Comparison of ENCODE assay signal across 21 cellular contexts in the genomic region with DNA sequence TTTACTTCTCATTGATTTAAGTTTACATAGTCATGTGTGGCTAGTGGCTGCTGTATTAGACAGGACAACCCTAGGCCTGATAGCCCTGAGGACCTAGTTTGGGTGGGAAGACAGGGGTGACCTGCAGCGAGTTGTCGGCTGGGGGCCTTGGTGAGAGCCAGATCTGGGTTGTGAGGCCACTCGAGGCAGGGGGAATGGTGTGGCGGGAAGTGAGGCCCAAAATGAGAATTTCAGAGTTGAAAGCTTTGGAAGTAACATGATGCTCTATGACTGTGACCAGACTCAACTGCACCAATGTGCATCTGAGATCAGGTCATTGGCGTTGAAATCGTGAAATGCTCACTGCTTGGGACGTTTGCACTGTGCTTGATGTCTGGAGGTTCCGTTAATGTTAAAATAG.
A peak's percentile ranks its signal among the peaks of the same experiment; 100 is the strongest.
DNase-seq lines count a peak whose midpoint lies in the region; ATAC-seq and TF ChIP-seq lines count a peak whose summit lies in the region.
"Had no signal": no experiment of that assay in that cellular context is flagged by ENCODE, and none has a peak within 500 bp of the region (broad histone marks: within the 10 kb centered on the region; RNA-seq: fewer than 3 reads in every experiment).

No MANE protein-coding gene starts in this region.

- H3K4me3 Mint-ChIP-seq in Caco-2 (ENCODE audit: unreplicated experiment) (peak overlapping the region; percentile 33), HFFc6 (no peak overlapping the region)
- H3K4me3 Mint-ChIP-seq: CD14-positive monocyte; CD4-positive, alpha-beta T cell; CD8-positive, alpha-beta memory T cell had no signal

- H3K4me1 Mint-ChIP-seq in Caco-2 (ENCODE audit: low read depth, unreplicated experiment) (peaks cover 9% of the 10 kb centered on the region), HFFc6 (ENCODE audit: low read depth) (peaks cover 44% of the 10 kb centered on the region)

- H4K20me1 ChIP-seq in osteoblast (ENCODE audit: insufficient read depth, low read length): no peaks in the 10 kb centered on the region

- H3K36me3 Mint-ChIP-seq in Caco-2 (ENCODE audit: insufficient read depth, unreplicated experiment) (peaks cover 40% of the 10 kb centered on the region), HFFc6 (ENCODE audit: low read depth) (peaks cover 11% of the 10 kb centered on the region)

- H3K27me3 ChIP-seq in cardiac muscle cell (no peaks in the 10 kb centered on the region), Caco-2 (replicated peaks; ENCODE audit: control insufficient read depth, insufficient read depth, low read length) (no peaks in the 10 kb centered on the region), osteoblast (ENCODE audit: insufficient read depth, low read length) (no peaks in the 10 kb centered on the region)
- H3K27me3 ChIP-seq: BE2C; BLaER1 treated with 17β-estradiol and CSF1 and Interleukin-3, amounts not matched to agents 10 nM and 100 nM had no signal

- peaks cover 40% of the 10 kb centered on the region for H3K4me1 ChIP-seq in cardiac muscle cell (ENCODE audit: low read depth)
- 0 out of 2 replicates have a peak, but pooled peaks cover 4% of the 10 kb centered on the region for H3K4me1 ChIP-seq in Caco-2
- H3K4me1 ChIP-seq in osteoblast (ENCODE audit: insufficient read depth, low read length): peaks cover 17% of the 10 kb centered on the region
- H3K4me1 ChIP-seq: A549, BE2C had no signal

- no peak overlapping the region for H2AFZ ChIP-seq in osteoblast (ENCODE audit: low read length)

- H3K36me3 ChIP-seq in cardiac muscle cell (no peaks in the 10 kb centered on the region), Caco-2 (ENCODE audit: control insufficient read depth, insufficient read depth, low read length) (no peaks in the 10 kb centered on the region), osteoblast (ENCODE audit: insufficient read depth, low read length) (no peaks in the 10 kb centered on the region)
- H3K36me3 ChIP-seq: BE2C had no signal

- no peak overlapping the region for H3K4me2 ChIP-seq in osteoblast (ENCODE audit: insufficient read depth, low read length)
- H3K4me2 ChIP-seq: A549 had no signal

- H3K9me3 Mint-ChIP-seq in Caco-2 (ENCODE audit: unreplicated experiment) (no peaks in the 10 kb centered on the region), HFFc6 (no peaks in the 10 kb centered on the region)
- H3K9me3 Mint-ChIP-seq: CD4-positive, alpha-beta T cell; CD8-positive, alpha-beta memory T cell had no signal

- TF ChIP-seq CTCF in cardiac muscle cell (IDR thresholded peaks at IDR 0.05; ENCODE audit: low read depth, low read length): no peak
- TF ChIP-seq CTCF in Caco-2 (IDR thresholded peaks at IDR 0.05; ENCODE audit: insufficient read depth in 1 of 2, low read depth in 1 of 2, low read length in 1 of 2, severe bottlenecking in 1 of 2, unreplicated experiment in 1 of 2): no peak
- no peak for TF ChIP-seq CTCF in HFFc6 (IDR thresholded peaks at IDR 0.05)
- TF ChIP-seq CTCF in coronary artery (IDR thresholded peaks at IDR 0.05): no peak
- no peak for TF ChIP-seq CTCF in osteoblast (IDR thresholded peaks at IDR 0.05; ENCODE audit: extremely low read depth, low read depth, low read length)

- ATAC-seq in left cardiac atrium: no peak
- ATAC-seq: A549 had no signal

- no peak overlapping the region for H3K4me3 ChIP-seq in cardiac muscle cell
- no peak overlapping the region for H3K4me3 ChIP-seq in Caco-2 (ENCODE audit: low read depth, low read length)
- H3K4me3 ChIP-seq in coronary artery: no peak overlapping the region
- no peak overlapping the region for H3K4me3 ChIP-seq in osteoblast (ENCODE audit: insufficient read depth, low read length)
- H3K4me3 ChIP-seq: A549; BLaER1 treated with 17β-estradiol and CSF1 and Interleukin-3, amounts not matched to agents 10 nM and 100 nM; HAP-1 had no signal

- DNase-seq in cardiac muscle cell (ENCODE audit: low read depth in 1 of 2, low spot score in 1 of 2): no peak
- DNase-seq in left cardiac atrium: no peak
- DNase-seq in Caco-2: no peak
- DNase-seq in HFFc6: no peak
- peak; percentile 60 for DNase-seq in coronary artery (ENCODE audit: low spot score)
- no peak for DNase-seq in NCI-H1048 (lab: John Stamatoyannopoulos, UW)
- no peak for DNase-seq in activated gamma-delta T cell treated with Interleukin-2 at 50 U/mL for 16 hours
- no peak for DNase-seq in osteoblast (ENCODE audit: insufficient read length, low spot score, missing footprints)
- DNase-seq: 8988T; ACHN; AML-193; BE2C; Calu3; CD4-positive, alpha-beta T cell; CD8-positive, alpha-beta memory T cell; DMS53; GOT3 had no signal

- POLR2A ChIA-PET in Caco-2 (lab: Charles Lee): no interaction called here

- H3K9me3 ChIP-seq in cardiac muscle cell (ENCODE audit: low read depth) (no peaks in the 10 kb centered on the region), Caco-2 (no peaks in the 10 kb centered on the region), osteoblast (ENCODE audit: low read depth, low read length) (no peaks in the 10 kb centered on the region)
- H3K9me3 ChIP-seq: A549, BE2C, HAP-1 had no signal

- BruUV-seq in Caco-2 (replicated peaks; lab: Mats Ljungman, UMichigan): no TSS peak

- CTCF ChIA-PET in Caco-2 (lab: Charles Lee): no interaction called here

- peak overlapping the region; percentile 24 for H3K27ac ChIP-seq in cardiac muscle cell
- H3K27ac ChIP-seq in coronary artery: no peak overlapping the region
- H3K27ac ChIP-seq in osteoblast (ENCODE audit: low read depth, low read length): no peak overlapping the region
- H3K27ac ChIP-seq: A549; BLaER1 treated with 17β-estradiol and CSF1 and Interleukin-3, amounts not matched to agents 10 nM and 100 nM had no signal

- H3K79me2 ChIP-seq in osteoblast (ENCODE audit: insufficient read depth, low read length): peaks cover 6% of the 10 kb centered on the region

- H3K27ac Mint-ChIP-seq in Caco-2 (ENCODE audit: unreplicated experiment): peak overlapping the region; percentile 48
- peak overlapping the region; percentile 33; the same call in 1 of the 2 replicates for H3K27ac Mint-ChIP-seq in HFFc6

- H3K27me3 Mint-ChIP-seq in Caco-2 (ENCODE audit: insufficient read depth, unreplicated experiment): no peaks in the 10 kb centered on the region
- no peaks in the 10 kb centered on the region for H3K27me3 Mint-ChIP-seq in HFFc6 (ENCODE audit: insufficient read depth)
- H3K27me3 Mint-ChIP-seq: CD4-positive, alpha-beta T cell had no signal

- intact Hi-C loops in left cardiac atrium (cut with DNase I): no loop called here
- intact Hi-C loops in Caco-2 (cut with micrococcal nuclease; ENCODE audit: unreplicated experiment): loop anchor here (2.0 to 5.0 kb wide), 2 partner anchors 35 to 73 kb away; a partner anchor contains a TSS
